Comparison of ENCODE assay signal across 11 cellular contexts in the genomic region with DNA sequence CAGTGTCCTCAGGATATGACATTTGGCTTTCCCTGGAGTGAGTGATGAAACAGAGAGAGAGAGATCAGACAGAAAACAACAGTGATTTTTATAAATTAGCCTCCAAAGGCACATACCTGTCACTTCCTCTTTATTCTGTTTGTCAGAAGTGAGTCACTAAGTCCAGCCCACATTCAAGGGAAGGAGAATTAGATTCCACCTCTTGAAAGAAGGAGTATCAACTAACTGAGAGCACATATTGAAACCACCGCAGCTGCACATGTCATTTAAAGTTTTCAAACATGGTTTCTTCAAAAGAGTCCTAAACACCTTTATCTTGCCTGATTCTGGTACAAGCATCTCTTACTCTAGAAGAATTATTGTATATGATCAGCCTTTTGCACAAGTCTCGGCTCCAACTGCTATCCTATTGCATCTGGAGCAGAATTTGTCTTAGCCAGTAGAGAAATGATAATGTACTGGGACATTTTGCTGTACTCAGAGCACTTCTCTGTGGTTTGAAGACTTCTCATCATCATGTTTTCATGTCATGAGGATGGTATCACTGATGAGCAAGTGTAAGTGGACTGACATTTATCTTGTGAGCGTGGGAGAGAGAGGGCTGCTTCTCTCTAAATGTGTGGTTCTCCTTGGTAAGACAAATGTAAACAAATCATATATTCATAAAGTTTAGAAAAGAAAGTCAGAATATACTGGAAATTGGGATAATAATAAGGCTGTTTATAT.
A peak's percentile ranks its signal among the peaks of the same experiment; 100 is the strongest.
DNase-seq lines count a peak whose midpoint lies in the region; ATAC-seq and TF ChIP-seq lines count a peak whose summit lies in the region.
"Had no signal": no experiment of that assay in that cellular context is flagged by ENCODE, and none has a peak within 500 bp of the region (broad histone marks: within the 10 kb centered on the region; RNA-seq: fewer than 3 reads in every experiment).

No MANE protein-coding gene starts in this region.

- BruUV-seq in PC-3 (replicated peaks; lab: Mats Ljungman, UMichigan), result no TSS peak

- no peak overlapping the region for H3K4me3 ChIP-seq in PC-3 (ENCODE audit: low read length)
- H3K4me3 ChIP-seq: thoracic aorta had no signal

- H3K27ac ChIP-seq in PC-3 (ENCODE audit: low read length), result peak overlapping the region; percentile 2; the same call in 1 of the 2 replicates
- H3K27ac ChIP-seq: thoracic aorta had no signal

- peak; percentile 34 for ATAC-seq in HG02759 (IDR thresholded peaks at IDR 0.05; ENCODE audit: unreplicated experiment)
- ATAC-seq in PC-3, result peak; percentile 95
- peak; percentile 96 for ATAC-seq in stimulated activated effector memory CD8-positive, alpha-beta T cell treated with anti-CD3 and anti-CD28 coated beads, Interleukin-12 subunit alpha, Interleukin-12 subunit beta, amount 100 ng/mL, for 72 hours
- no peak for ATAC-seq in HG03571 (IDR thresholded peaks at IDR 0.05; ENCODE audit: unreplicated experiment)

- peak overlapping the region; percentile 29 for H2AFZ ChIP-seq in PC-3 (ENCODE audit: low read length)

- DNase-seq in activated naive CD4-positive, alpha-beta T cell treated with anti-CD3 and anti-CD28 coated beads for 36 hours, result peak; percentile 44
- no peak for DNase-seq in activated naive CD4-positive, alpha-beta T cell treated with Interleukin-2 at 50 U/mL for 16 hours
- peak; percentile 67 for DNase-seq in PC-3
- DNase-seq in stimulated activated effector memory CD8-positive, alpha-beta T cell treated with anti-CD3 and anti-CD28 coated beads, Interleukin-12 subunit alpha, Interleukin-12 subunit beta, amount 100 ng/mL, for 72 hours (ENCODE audit: low spot score in 2 of 2), result no peak
- DNase-seq in NCI-H128 (lab: John Stamatoyannopoulos, UW; ENCODE audit: unreplicated experiment), result no peak
- no peak for DNase-seq in NCI-H1048 (lab: John Stamatoyannopoulos, UW)
- DNase-seq: AML-193, NCI-H1105 treated with DMSO at 0.1 percent for 48 hours had no signal

- peak overlapping the region; percentile 95 for H3K27ac Mint-ChIP-seq in activated naive CD4-positive, alpha-beta T cell treated with anti-CD3 and anti-CD28 coated beads for 36 hours
- peak overlapping the region; percentile 80 for H3K27ac Mint-ChIP-seq in stimulated activated effector memory CD8-positive, alpha-beta T cell treated with anti-CD3 and anti-CD28 coated beads, Interleukin-12 subunit alpha, Interleukin-12 subunit beta, amount 100 ng/mL, for 72 hours

- peaks cover 11% of the 10 kb centered on the region for H3K4me1 ChIP-seq in PC-3 (ENCODE audit: insufficient read depth, low read length)

- POLR2A ChIA-PET in PC-3 (lab: Charles Lee; ENCODE audit: unreplicated experiment), result no interaction called here

- CTCF ChIA-PET in activated naive CD4-positive, alpha-beta T cell treated with anti-CD3 and anti-CD28 coated beads for 36 hours (lab: Charles Lee), result interaction anchor here (0.9 to 2.3 kb wide), 4 partner anchors 19 to 37 kb away, joined by 4 to 7 read pairs (median 4); no protein-coding TSS in a partner anchor
- CTCF ChIA-PET in PC-3 (lab: Charles Lee), result no interaction called here

- H3K79me2 ChIP-seq in PC-3 (ENCODE audit: low read length), result no peaks in the 10 kb centered on the region

- H3K9me3 Mint-ChIP-seq in activated naive CD4-positive, alpha-beta T cell treated with anti-CD3 and anti-CD28 coated beads for 36 hours, result peaks cover 3% of the 10 kb centered on the region
- H3K9me3 Mint-ChIP-seq in stimulated activated effector memory CD8-positive, alpha-beta T cell treated with anti-CD3 and anti-CD28 coated beads, Interleukin-12 subunit alpha, Interleukin-12 subunit beta, amount 100 ng/mL, for 72 hours, result no peaks in the 10 kb centered on the region

- no peaks in the 10 kb centered on the region for H3K36me3 ChIP-seq in PC-3 (ENCODE audit: low read depth, low read length)
- H3K36me3 ChIP-seq: thoracic aorta had no signal

- H3K9me3 ChIP-seq in PC-3 (ENCODE audit: low read length), result no peaks in the 10 kb centered on the region
- H3K9me3 ChIP-seq: thoracic aorta had no signal

- no peaks in the 10 kb centered on the region for H3K27me3 ChIP-seq in PC-3 (ENCODE audit: low read length)

- H3K4me3 Mint-ChIP-seq in activated naive CD4-positive, alpha-beta T cell treated with anti-CD3 and anti-CD28 coated beads for 36 hours, result peak overlapping the region; percentile 59
- peak overlapping the region; percentile 41 for H3K4me3 Mint-ChIP-seq in stimulated activated effector memory CD8-positive, alpha-beta T cell treated with anti-CD3 and anti-CD28 coated beads, Interleukin-12 subunit alpha, Interleukin-12 subunit beta, amount 100 ng/mL, for 72 hours

- no peaks in the 10 kb centered on the region for H4K20me1 ChIP-seq in PC-3 (ENCODE audit: low read length)

- no peaks in the 10 kb centered on the region for H3F3A ChIP-seq in PC-3 (ENCODE audit: low read length, unreplicated experiment)

- H3K36me3 Mint-ChIP-seq in activated naive CD4-positive, alpha-beta T cell treated with anti-CD3 and anti-CD28 coated beads for 36 hours (ENCODE audit: low read depth), result peaks cover 2% of the 10 kb centered on the region
- peaks cover 9% of the 10 kb centered on the region for H3K36me3 Mint-ChIP-seq in stimulated activated effector memory CD8-positive, alpha-beta T cell treated with anti-CD3 and anti-CD28 coated beads, Interleukin-12 subunit alpha, Interleukin-12 subunit beta, amount 100 ng/mL, for 72 hours

- no peaks in the 10 kb centered on the region for H3K27me3 Mint-ChIP-seq in activated naive CD4-positive, alpha-beta T cell treated with anti-CD3 and anti-CD28 coated beads for 36 hours (ENCODE audit: low read depth)

- H3K4me2 ChIP-seq in PC-3 (ENCODE audit: low read length), result peak overlapping the region; percentile 41

- intact Hi-C loops in activated naive CD4-positive, alpha-beta T cell treated with anti-CD3 and anti-CD28 coated beads for 36 hours (cut with micrococcal nuclease), result loop anchor here (1.0 to 10.0 kb wide), 9 partner anchors 76 to 976 kb away; no protein-coding TSS in a partner anchor
- intact Hi-C loops in PC-3 (cut with micrococcal nuclease), result no loop called here

- TF ChIP-seq CTCF in PC-3 (conservative IDR thresholded peaks at IDR 0.05; ENCODE audit: low read depth, low read length), result no peak

- no peak overlapping the region for H3K9ac ChIP-seq in PC-3 (ENCODE audit: low read length)

- peaks cover 61% of the 10 kb centered on the region for H3K4me1 Mint-ChIP-seq in activated naive CD4-positive, alpha-beta T cell treated with anti-CD3 and anti-CD28 coated beads for 36 hours (ENCODE audit: low read depth)
- peaks cover 48% of the 10 kb centered on the region for H3K4me1 Mint-ChIP-seq in stimulated activated effector memory CD8-positive, alpha-beta T cell treated with anti-CD3 and anti-CD28 coated beads, Interleukin-12 subunit alpha, Interleukin-12 subunit beta, amount 100 ng/mL, for 72 hours

- H3K9me2 ChIP-seq in PC-3 (replicated peaks; ENCODE audit: low read length), result no peaks in the 10 kb centered on the region

Comparison
In these comparisons a context has a peak if more than half of its experiments do, and no peak if none do; other contexts are left out.
1. DNase-seq: peak in activated naive CD4-positive, alpha-beta T cell treated with anti-CD3 and anti-CD28 coated beads for 36 hours (single experiment) and PC-3 (single experiment); none in activated naive CD4-positive, alpha-beta T cell treated with Interleukin-2 at 50 U/mL for 16 hours (single experiment), stimulated activated effector memory CD8-positive, alpha-beta T cell treated with anti-CD3 and anti-CD28 coated beads, Interleukin-12 subunit alpha, Interleukin-12 subunit beta, amount 100 ng/mL, for 72 hours (0 of 2), NCI-H128 (single experiment) and NCI-H1048 (single experiment).